Comparison of ENCODE assay signal across 7 cellular contexts in the genomic region with DNA sequence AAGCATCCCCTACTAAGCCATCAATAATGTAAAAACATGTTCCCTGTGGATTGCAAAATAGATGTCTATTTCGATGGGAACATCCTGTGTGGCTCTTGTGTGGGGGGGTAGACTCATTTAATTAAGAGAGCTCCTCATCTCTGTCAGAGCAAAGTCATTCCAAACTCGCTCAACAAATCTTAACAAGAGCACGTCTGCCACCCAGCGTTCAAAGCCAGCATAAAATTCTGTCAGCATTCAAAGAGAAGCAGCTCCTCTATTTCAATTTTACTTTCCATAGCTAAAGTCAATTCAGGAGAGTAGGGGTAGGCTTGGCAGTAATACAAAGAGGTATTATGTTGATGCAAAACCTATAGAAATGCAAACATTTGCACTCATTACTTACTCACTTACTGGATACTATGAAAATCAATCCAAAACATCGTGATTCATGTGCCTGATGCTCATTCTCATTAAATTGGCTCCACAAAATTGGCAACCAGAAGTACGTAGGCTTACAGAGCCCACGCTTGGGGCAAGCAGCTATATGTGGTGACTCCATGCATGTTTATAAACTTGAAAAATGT.
DNase-seq lines count a peak whose midpoint lies in the region; ATAC-seq and FAIRE-seq lines count a peak whose summit lies in the region.

No MANE protein-coding gene starts in this region.

- peak; percentile 52 for DNase-seq in HCEC 1CT
- peak; percentile 42 for DNase-seq in NCI-H2227 (lab: John Stamatoyannopoulos, UW; ENCODE audit: unreplicated experiment)
- DNase-seq in activated CD8-positive, alpha-beta T cell treated with anti-CD3 and anti-CD28 coated beads, Interleukin-2, amount 10 ng/mL, durations not matched to agents 7 days and 5 days, result peak; percentile 53
- DNase-seq in fibroblast of peridontal ligament (ENCODE audit: extremely low read depth), result peak; percentile 74
- DNase-seq in non-pigmented ciliary epithelial cell (ENCODE audit: low read depth), result peak; percentile 18

- peaks cover 2% of the 10 kb centered on the region for H3K4me1 Mint-ChIP-seq in activated CD8-positive, alpha-beta T cell treated with anti-CD3 and anti-CD28 coated beads, Interleukin-2, amount 10 ng/mL, durations not matched to agents 7 days and 5 days (ENCODE audit: low read depth)

- FAIRE-seq in G401.6 (lab: Jason Lieb, UNC), result peak; percentile 25

- CTCF ChIA-PET in activated CD8-positive, alpha-beta T cell treated with anti-CD3 and anti-CD28 coated beads, Interleukin-2, amount 10 ng/mL, durations not matched to agents 7 days and 5 days (lab: Charles Lee), result interaction anchor here (0.7 to 3.1 kb wide), 14 partner anchors 9 to 934 kb away, joined by 3 to 22 read pairs (median 3); a partner anchor contains a TSS

- POLR2A ChIA-PET in activated CD8-positive, alpha-beta T cell treated with anti-CD3 and anti-CD28 coated beads, Interleukin-2, amount 10 ng/mL, durations not matched to agents 7 days and 5 days (lab: Charles Lee), result no interaction called here

- no peak overlapping the region for H3K4me3 Mint-ChIP-seq in activated CD8-positive, alpha-beta T cell treated with anti-CD3 and anti-CD28 coated beads, Interleukin-2, amount 10 ng/mL, durations not matched to agents 7 days and 5 days

- no peaks in the 10 kb centered on the region for H3K9me3 Mint-ChIP-seq in activated CD8-positive, alpha-beta T cell treated with anti-CD3 and anti-CD28 coated beads, Interleukin-2, amount 10 ng/mL, durations not matched to agents 7 days and 5 days (ENCODE audit: insufficient read depth)

- no peak overlapping the region for H3K27ac Mint-ChIP-seq in activated CD8-positive, alpha-beta T cell treated with anti-CD3 and anti-CD28 coated beads, Interleukin-2, amount 10 ng/mL, durations not matched to agents 7 days and 5 days

- H3K36me3 Mint-ChIP-seq in activated CD8-positive, alpha-beta T cell treated with anti-CD3 and anti-CD28 coated beads, Interleukin-2, amount 10 ng/mL, durations not matched to agents 7 days and 5 days (ENCODE audit: low read depth), result no peaks in the 10 kb centered on the region

- H3K27me3 Mint-ChIP-seq in activated CD8-positive, alpha-beta T cell treated with anti-CD3 and anti-CD28 coated beads, Interleukin-2, amount 10 ng/mL, durations not matched to agents 7 days and 5 days (ENCODE audit: low read depth), result peaks cover 13% of the 10 kb centered on the region

- no peak for ATAC-seq in activated CD8-positive, alpha-beta T cell treated with anti-CD3 and anti-CD28 coated beads, Interleukin-2, amount 10 ng/mL, durations not matched to agents 7 days and 5 days
- no peak for ATAC-seq in GM21576 (IDR thresholded peaks at IDR 0.05; ENCODE audit: unreplicated experiment)

Comparison
In these comparisons a context has a peak if more than half of its experiments do, and no peak if none do; other contexts are left out.
1. DNase-seq: peak in every context shown above with its lines; median percentile 74 in fibroblast of peridontal ligament; 53 in activated CD8-positive, alpha-beta T cell treated with anti-CD3 and anti-CD28 coated beads, Interleukin-2, amount 10 ng/mL, durations not matched to agents 7 days and 5 days; 52 in HCEC 1CT; 42 in NCI-H2227; 18 in non-pigmented ciliary epithelial cell.